In the genomic region with DNA sequence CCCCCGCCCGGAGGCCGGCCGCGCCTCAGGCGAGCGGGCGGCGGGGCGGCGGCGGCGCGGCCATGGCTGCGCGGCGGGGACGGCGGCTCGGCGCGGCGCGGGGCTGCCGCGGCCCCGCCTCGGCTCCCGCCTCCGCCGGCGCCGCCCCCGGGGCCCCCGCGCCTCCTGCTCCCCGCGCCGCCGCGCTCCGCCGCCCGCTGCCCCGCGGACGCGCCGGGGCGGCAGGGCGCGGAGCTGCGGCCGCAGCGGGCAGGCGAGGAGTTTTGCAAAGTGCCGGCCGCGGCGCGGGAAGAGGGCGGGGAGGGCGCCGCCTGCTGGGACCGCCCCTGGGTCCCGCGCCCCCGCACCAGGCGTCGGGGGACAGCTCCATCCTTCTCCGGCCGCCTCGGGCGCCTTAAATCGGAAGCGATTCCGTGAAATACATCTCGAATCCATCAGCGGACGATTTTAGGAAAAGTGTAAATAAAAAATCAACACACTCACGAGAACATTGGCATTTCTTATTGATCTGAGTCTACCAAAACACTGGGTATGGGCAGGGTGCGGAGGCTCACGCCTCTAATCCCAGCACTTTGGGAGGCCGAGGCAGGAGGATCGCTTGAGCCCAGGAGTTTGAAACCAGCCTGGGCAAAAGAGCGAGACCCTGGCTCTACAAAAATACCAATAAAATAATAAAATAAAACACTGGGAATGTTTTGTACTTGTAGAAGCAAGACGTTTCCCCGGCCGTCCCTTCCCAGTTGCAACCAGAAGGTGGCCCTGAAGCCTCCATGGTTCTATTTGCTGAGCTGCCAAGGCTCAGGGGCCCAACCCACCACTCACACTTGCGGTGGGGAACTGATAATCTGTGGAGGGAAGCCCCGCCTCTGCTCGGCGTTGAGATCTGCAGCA, we compare ENCODE assay signal across 8 cellular contexts.
A peak's percentile ranks its signal among the peaks of the same experiment; 100 is the strongest.
DNase-seq lines count a peak whose midpoint lies in the region; FAIRE-seq and TF ChIP-seq lines count a peak whose summit lies in the region.

No MANE protein-coding gene starts in this region.

- FAIRE-seq in GM12892 (lab: Jason Lieb, UNC): no peak

- no peaks in the 10 kb centered on the region for H3K4me1 ChIP-seq in endodermal cell (ENCODE audit: control insufficient read depth, insufficient read depth, low read length)
- H3K4me1 ChIP-seq in neuronal stem cell (ENCODE audit: control insufficient read depth in 2 of 2, insufficient read depth in 1 of 2, low read depth in 1 of 2, low read length in 2 of 2): peaks cover 2 to 7% of the 10 kb centered on the region in 2 donors

- no peak overlapping the region for H3K18ac ChIP-seq in neuronal stem cell (ENCODE audit: low read length)

- H2BK12ac ChIP-seq in neuronal stem cell (ENCODE audit: low read length): no peak overlapping the region

- H4K91ac ChIP-seq in neuronal stem cell (ENCODE audit: low read depth, low read length, poor library complexity): no peak overlapping the region

- H3K23ac ChIP-seq in neuronal stem cell (ENCODE audit: low read depth, low read length, poor library complexity): peak overlapping the region; percentile 49

- no peak overlapping the region for H3K14ac ChIP-seq in neuronal stem cell (ENCODE audit: low read length)

- WGBS in endodermal cell (ENCODE audit: insufficient coverage in 1 of 2, insufficient read length in 1 of 2), 2 experiments: 4 to 5% methylated on average over 38 to 93 of the region's 93 CpGs
- no CpG with 5 or more reads among the region's 93 CpGs for WGBS in neuronal stem cell (ENCODE audit: extremely low coverage in 2 of 2, insufficient read length in 2 of 2, insufficient replicate concordance in 1 of 2), 2 donors

- H3K27ac ChIP-seq in endodermal cell (ENCODE audit: low read depth, low read length) (no peak overlapping the region), neuronal stem cell (replicated peaks; ENCODE audit: low read length) (no peak overlapping the region)

- peak; percentile 78 for TF ChIP-seq CTCF in endodermal cell (conservative IDR thresholded peaks at IDR 0.05)

- H2BK5ac ChIP-seq in neuronal stem cell (ENCODE audit: low read length): no peak overlapping the region

- peaks cover 16% of the 10 kb centered on the region for H3K9me3 ChIP-seq in endodermal cell (ENCODE audit: control insufficient read depth, low read length)
- H3K9me3 ChIP-seq in neuronal stem cell (replicated peaks in 1 of 2; ENCODE audit: control insufficient read depth in 2 of 2, insufficient read depth in 1 of 2, low read depth in 1 of 2, low read length in 2 of 2): peaks cover 9 to 22% of the 10 kb centered on the region in 2 donors

- H3K9ac ChIP-seq in endodermal cell (ENCODE audit: extremely low read depth, low read length, poor library complexity, severe bottlenecking) (no peak overlapping the region), neuronal stem cell (ENCODE audit: low read depth, low read length, poor library complexity) (peak overlapping the region; percentile 66)

- H3K36me3 ChIP-seq in endodermal cell (ENCODE audit: control insufficient read depth, insufficient read depth, low read length) (no peaks in the 10 kb centered on the region), neuronal stem cell (replicated peaks in 1 of 2; ENCODE audit: control insufficient read depth in 2 of 2, insufficient read depth in 2 of 2, low read length in 2 of 2) (no peaks in the 10 kb centered on the region)

- H3K4me1 Mint-ChIP-seq in endodermal cell: peaks cover 2% of the 10 kb centered on the region

- no peak overlapping the region for H2BK15ac ChIP-seq in neuronal stem cell (ENCODE audit: low read length)

- no peak overlapping the region for H4K8ac ChIP-seq in neuronal stem cell (ENCODE audit: low read depth, low read length)

- peaks cover 30% of the 10 kb centered on the region for H3K27me3 Mint-ChIP-seq in endodermal cell (ENCODE audit: insufficient read depth)

- no peaks in the 10 kb centered on the region for H3K36me3 Mint-ChIP-seq in endodermal cell (ENCODE audit: low read depth)

- peak overlapping the region; percentile 58 for H3K4me3 Mint-ChIP-seq in endodermal cell

- no peak for TF ChIP-seq POLR2A in GM12892 (IDR thresholded peaks at IDR 0.05; ENCODE audit: low read depth, low read length)

- peak overlapping the region; percentile 79 for H2AFZ ChIP-seq in neuronal stem cell (ENCODE audit: low read length)

- peaks cover 34% of the 10 kb centered on the region for H3K27me3 ChIP-seq in endodermal cell (ENCODE audit: control insufficient read depth, insufficient read depth, low read length, poor library complexity, severe bottlenecking)
- peaks cover 2 to 69% (median 28%) of the 10 kb centered on the region in 3 experiments for H3K27me3 ChIP-seq in neuronal stem cell (ENCODE audit: control insufficient read depth in 3 of 3, insufficient read depth in 3 of 3, low read depth in 1 of 3, low read length in 3 of 3)

- peak overlapping the region; percentile 97 for H3K4me2 ChIP-seq in neuronal stem cell (ENCODE audit: insufficient read depth, low read length, poor library complexity, severe bottlenecking)

- DNase-seq in NCI-H82 (lab: John Stamatoyannopoulos, UW) (peak; percentile 76), NCI-H82 treated with DMSO at 0.1 percent for 48 hours (lab: John Stamatoyannopoulos, UW; ENCODE audit: unreplicated experiment) (no peak), RPMI8226 (peak; percentile 61), endodermal cell (peak; percentile 91), neuronal stem cell (ENCODE audit: low spot score) (no peak), HPDE6-E6E7 (ENCODE audit: extremely low spot score) (no peak), T1000 (lab: John Stamatoyannopoulos, UW) (no peak), GM12892 (ENCODE audit: insufficient read length) (no peak)

- H3K4me3 ChIP-seq in endodermal cell (ENCODE audit: low read length): peak overlapping the region; percentile 73
- peak overlapping the region; percentile 46 to 82 for H3K4me3 ChIP-seq in neuronal stem cell (ENCODE audit: low read length in 2 of 2)

- no peaks in the 10 kb centered on the region for H3K79me1 ChIP-seq in neuronal stem cell (ENCODE audit: low read depth, low read length)

- H3K9me3 Mint-ChIP-seq in endodermal cell: peaks cover 24% of the 10 kb centered on the region

- H3K27ac Mint-ChIP-seq in endodermal cell: no peak overlapping the region

- no peak overlapping the region for H2AK5ac ChIP-seq in neuronal stem cell (ENCODE audit: low read depth, low read length)

- no peak overlapping the region for H3K4ac ChIP-seq in neuronal stem cell (ENCODE audit: low read length)

- no peak overlapping the region for H2BK120ac ChIP-seq in neuronal stem cell (ENCODE audit: low read depth, low read length)

Comparison
In these comparisons a context has a peak if more than half of its experiments do, and no peak if none do; other contexts are left out.
1. DNase-seq: peak in NCI-H82 (single experiment), RPMI8226 (single experiment) and endodermal cell (single experiment); none in NCI-H82 treated with DMSO at 0.1 percent for 48 hours (single experiment), neuronal stem cell (single experiment), HPDE6-E6E7 (single experiment), T1000 (single experiment) and GM12892 (single experiment).